In the genomic region with DNA sequence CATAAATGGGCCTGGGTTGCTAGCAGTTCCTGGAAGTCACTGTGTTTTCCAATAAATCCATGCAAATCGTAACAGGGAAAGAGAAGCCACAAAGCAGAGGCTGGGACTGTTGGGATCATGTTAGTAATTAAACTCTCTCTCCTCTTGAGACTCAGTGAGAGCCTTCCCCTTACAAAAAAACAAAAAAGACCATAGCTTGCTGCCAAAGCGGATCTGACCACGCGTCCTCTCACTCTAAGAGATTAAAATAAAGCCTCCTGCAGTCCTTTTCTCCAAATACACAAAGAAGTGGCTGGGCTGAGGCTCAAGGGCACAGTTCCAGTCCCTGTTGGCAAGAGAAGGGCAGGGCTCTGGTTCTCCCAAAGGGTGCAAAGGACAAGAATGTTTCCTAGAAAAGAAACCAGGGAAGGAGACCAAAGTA, we compare ENCODE assay signal across 9 cellular contexts. TPM values are rescaled to one million over a fixed set of nuclear protein-coding genes. Genes with fewer than 3 reads are reported as not detected.
DNase-seq lines count a peak whose midpoint lies in the region; ATAC-seq, FAIRE-seq and TF ChIP-seq lines count a peak whose summit lies in the region.
"Had no signal": no experiment of that assay in that cellular context is flagged by ENCODE, and none has a peak within 500 bp of the region (broad histone marks: within the 10 kb centered on the region; RNA-seq: fewer than 3 reads in every experiment).

No MANE protein-coding gene starts in this region.

- WGBS in ovary, 3 donors, result 4 to 8% (median 5%) methylated on average over 4 of the region's 4 CpGs

- H3K4me1 ChIP-seq in ovary (ENCODE audit: insufficient read depth) (peaks cover 8% of the 10 kb centered on the region), BE2C (no peaks in the 10 kb centered on the region)

- no peak for TF ChIP-seq EP300 in ovary (IDR thresholded peaks at IDR 0.05)

- H3K36me3 ChIP-seq in WERI-Rb-1 (peaks cover 5% of the 10 kb centered on the region; the same call in 1 of the 2 replicates), ovary (no peaks in the 10 kb centered on the region), BE2C (no peaks in the 10 kb centered on the region)

- DNase-seq in AG09309 (ENCODE audit: low read depth) (peak; percentile 10), WERI-Rb-1 (peak; percentile 40), left cardiac atrium (peak; percentile 61), ovary (peak; percentile 49 to 78 (median 73)), BE2C (no peak), H54 (ENCODE audit: insufficient read length, low spot score) (no peak), T-helper 1 cell (no peak)
- DNase-seq: activated B cell treated with CpG ODN at 0.5 μM for 24 hours had no signal

- ATAC-seq in left cardiac atrium (peak; percentile 93 to 94), HG03571 (IDR thresholded peaks at IDR 0.05; ENCODE audit: unreplicated experiment) (no peak)

- TF ChIP-seq CTCF in AG09309 (IDR thresholded peaks at IDR 0.05; ENCODE audit: control insufficient read depth, insufficient read depth, low read depth, low read length, missing control alignments), result no peak
- no peak for TF ChIP-seq CTCF in WERI-Rb-1 (IDR thresholded peaks at IDR 0.05; ENCODE audit: low read depth, low read length)
- no peak for TF ChIP-seq CTCF in ovary (IDR thresholded peaks at IDR 0.05)
- TF ChIP-seq CTCF in BE2C (IDR thresholded peaks at IDR 0.05; ENCODE audit: low read depth, low read length), result no peak

- intact Hi-C loops in left cardiac atrium (cut with DNase I), result no loop called here
- intact Hi-C loops in ovary (cut with DNase I), result no loop called here

- no peaks in the 10 kb centered on the region for H3K9me3 ChIP-seq in WERI-Rb-1 (ENCODE audit: severe bottlenecking)
- H3K9me3 ChIP-seq in ovary, result no peaks in the 10 kb centered on the region
- no peaks in the 10 kb centered on the region for H3K9me3 ChIP-seq in BE2C

- no peak overlapping the region; the same call in 1 of the 2 replicates for H3K4me3 ChIP-seq in AG09309 (ENCODE audit: control insufficient read depth, low read depth, low read length)
- H3K4me3 ChIP-seq in WERI-Rb-1 (ENCODE audit: low read depth, low read length), result no peak overlapping the region
- H3K4me3 ChIP-seq in ovary, result peak overlapping the region; percentile 16
- no peak overlapping the region for H3K4me3 ChIP-seq in BE2C (ENCODE audit: low read depth, low read length)

- peak overlapping the region; percentile 72 for H3K27ac ChIP-seq in WERI-Rb-1
- peak overlapping the region in 1 of 2 donors; percentile 60 for H3K27ac ChIP-seq in ovary

- H3K27me3 ChIP-seq in WERI-Rb-1 (ENCODE audit: insufficient read depth, low read depth, severe bottlenecking) (no peaks in the 10 kb centered on the region), ovary (no peaks in the 10 kb centered on the region), BE2C (no peaks in the 10 kb centered on the region)

- FAIRE-seq in H54 (lab: Jason Lieb, UNC), result no peak

- TF ChIP-seq POLR2A in ovary (IDR thresholded peaks at IDR 0.05) (no peak), H54 (IDR thresholded peaks at IDR 0.05; ENCODE audit: low read depth, low read length) (no peak)

RNA-seq across cellular contexts. Expression of gene PIGL, which starts 38.5 kb away (rescaled TPM):
- total RNA-seq in left cardiac atrium (10 to 100 TPM in 1 of 2 donors, 1 to 10 TPM in 1; 9.7 to 18.0 TPM), ovary (10 to 100 TPM; 26.4 to 45.2 (median 36.6) TPM)
- 10 to 100 TPM; 16.1 to 18.2 TPM for polyA plus RNA-seq in ovary
- 14.3 TPM for polyA plus RNA-seq in BE2C (2012; ENCODE audit: insufficient read depth, insufficient read length, low read depth)

RNA-seq across cellular contexts. Expression of gene NCOR1, which starts 40.2 kb away (rescaled TPM):
- total RNA-seq in left cardiac atrium (10 to 100 TPM; 59.6 to 65.7 TPM), ovary (100 to 1,000 TPM in 6 of 7 donors, 10 to 100 TPM in 1; 93.6 to 142 (median 117) TPM)
- 10 to 100 TPM; 32.4 to 74.1 TPM for polyA plus RNA-seq in ovary
- 39.1 TPM for polyA plus RNA-seq in BE2C (2012; ENCODE audit: insufficient read depth, insufficient read length, low read depth)

Comparison
In these comparisons a context has a peak if more than half of its experiments do, and no peak if none do; other contexts are left out.
1. DNase-seq: peak in AG09309 (single experiment), WERI-Rb-1 (single experiment), left cardiac atrium (single experiment) and ovary (5 of 5); none in BE2C (single experiment), H54 (single experiment) and T-helper 1 cell (0 of 5).